Comparison of ENCODE assay signal across 22 cellular contexts in the genomic region with DNA sequence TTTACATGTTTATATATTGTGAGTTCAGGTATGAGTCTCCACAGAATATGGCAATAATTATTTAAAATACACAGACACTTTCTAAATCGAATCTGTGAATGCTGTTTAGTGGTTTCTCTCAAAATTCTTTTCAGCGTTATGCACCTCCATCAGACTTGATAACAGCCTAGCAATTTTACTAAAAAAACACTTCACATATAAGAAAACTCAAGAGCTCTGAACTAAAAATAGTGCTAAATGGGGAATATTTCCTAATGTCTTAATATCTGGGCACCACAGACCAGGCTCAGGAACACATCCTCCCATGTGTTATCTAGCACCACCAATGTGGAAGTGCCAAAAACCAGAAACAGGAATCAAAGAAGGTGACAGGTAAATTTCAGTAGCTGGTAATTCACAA. TPM values are rescaled to one million over a fixed set of nuclear protein-coding genes. Genes with fewer than 3 reads are reported as not detected.
DNase-seq lines count a peak whose midpoint lies in the region; ATAC-seq and TF ChIP-seq lines count a peak whose summit lies in the region.
"Had no signal": no experiment of that assay in that cellular context is flagged by ENCODE, and none has a peak within 500 bp of the region (broad histone marks: within the 10 kb centered on the region; RNA-seq: fewer than 3 reads in every experiment).

No MANE protein-coding gene starts in this region.

- no peak for TF ChIP-seq CTCF in HFFc6 (IDR thresholded peaks at IDR 0.05)
- TF ChIP-seq CTCF in endodermal cell (conservative IDR thresholded peaks at IDR 0.05) = no peak
- no peak for TF ChIP-seq CTCF in osteoblast (IDR thresholded peaks at IDR 0.05; ENCODE audit: extremely low read depth, low read depth, low read length)

- peaks cover 58% of the 10 kb centered on the region for H3K4me1 Mint-ChIP-seq in HFFc6 (ENCODE audit: low read depth)
- peaks cover 41% of the 10 kb centered on the region for H3K4me1 Mint-ChIP-seq in endodermal cell
- H3K4me1 Mint-ChIP-seq: CD8-positive, alpha-beta memory T cell; central memory CD8-positive, alpha-beta T cell had no signal

- H3K27me3 Mint-ChIP-seq in HFFc6 (ENCODE audit: insufficient read depth) (no peaks in the 10 kb centered on the region), endodermal cell (ENCODE audit: insufficient read depth) (no peaks in the 10 kb centered on the region)

- WGBS in endodermal cell (ENCODE audit: insufficient coverage in 1 of 2, insufficient read length in 1 of 2), 2 experiments = 95 to 100% methylated on average over 2 of the region's 2 CpGs

- no peak overlapping the region for H3K4me2 ChIP-seq in osteoblast (ENCODE audit: insufficient read depth, low read length)

- no peak overlapping the region for H2AFZ ChIP-seq in osteoblast (ENCODE audit: low read length)

- H3K4me1 ChIP-seq in endodermal cell (ENCODE audit: control insufficient read depth, insufficient read depth, low read length) (peaks cover 7% of the 10 kb centered on the region), osteoblast (ENCODE audit: insufficient read depth, low read length) (peaks cover 23% of the 10 kb centered on the region)
- H3K4me1 ChIP-seq: psoas muscle, SJCRH30 had no signal

- peak overlapping the region; percentile 14 for H3K27ac Mint-ChIP-seq in HFFc6
- H3K27ac Mint-ChIP-seq in endodermal cell = peak overlapping the region; percentile 44
- H3K27ac Mint-ChIP-seq: activated CD8-positive, alpha-beta T cell treated with anti-CD3 and anti-CD28 coated beads, Interleukin-2, amount 10 ng/mL, durations not matched to agents 7 days and 5 days; CD8-positive, alpha-beta memory T cell had no signal

- no peaks in the 10 kb centered on the region for H4K20me1 ChIP-seq in osteoblast (ENCODE audit: insufficient read depth, low read length)

- peaks cover 8% of the 10 kb centered on the region for H3K79me2 ChIP-seq in osteoblast (ENCODE audit: insufficient read depth, low read length)

- no peak overlapping the region for H3K9ac ChIP-seq in endodermal cell (ENCODE audit: extremely low read depth, low read length, poor library complexity, severe bottlenecking)

- H3K9me3 ChIP-seq in endodermal cell (ENCODE audit: control insufficient read depth, low read length) = peaks cover 11% of the 10 kb centered on the region
- H3K9me3 ChIP-seq in osteoblast (ENCODE audit: low read depth, low read length) = no peaks in the 10 kb centered on the region
- H3K9me3 ChIP-seq: HAP-1, psoas muscle, SJCRH30, stomach had no signal

- H3K4me3 ChIP-seq in endodermal cell (ENCODE audit: low read length) (no peak overlapping the region), osteoblast (ENCODE audit: insufficient read depth, low read length) (no peak overlapping the region)
- H3K4me3 ChIP-seq: HAP-1, psoas muscle, stomach had no signal

- ATAC-seq in HG02884 (IDR thresholded peaks at IDR 0.05; ENCODE audit: unreplicated experiment) = no peak
- ATAC-seq: activated CD8-positive, alpha-beta T cell treated with anti-CD3 and anti-CD28 coated beads, Interleukin-2, amount 10 ng/mL, durations not matched to agents 7 days and 5 days; left colon had no signal

- H3K36me3 Mint-ChIP-seq in HFFc6 (ENCODE audit: low read depth) = peaks cover 20% of the 10 kb centered on the region
- peaks cover 13% of the 10 kb centered on the region for H3K36me3 Mint-ChIP-seq in endodermal cell (ENCODE audit: low read depth)

- DNase-seq in HFFc6 (no peak), RPMI7951 (ENCODE audit: low read depth) (peak; percentile 8), endodermal cell (no peak), osteoblast (ENCODE audit: insufficient read length, low spot score, missing footprints) (no peak), HuH-7.5 (ENCODE audit: low spot score) (no peak), GF-D8 (lab: John Stamatoyannopoulos, UW) (no peak)
- DNase-seq: activated CD4-positive, CD25-positive, alpha-beta regulatory T cell; activated CD8-positive, alpha-beta T cell treated with anti-CD3 and anti-CD28 coated beads, Interleukin-2, amount 10 ng/mL, durations not matched to agents 7 days and 5 days; activated naive CD4-positive, alpha-beta T cell; activated T-cell treated with anti-CD3 and anti-CD28 coated beads, Interleukin-2, amount 50 U/mL, for 1 hour; amniotic stem cell; CD8-positive, alpha-beta memory T cell; left colon; psoas muscle; SJCRH30; small intestine; stimulated activated CD4-positive, alpha-beta T cell treated with anti-CD3 and anti-CD28 coated beads, Interleukin-4, amount 100 ng/mL, for 24 hours; stomach; trophoblast cell had no signal

- no peaks in the 10 kb centered on the region for H3K27me3 ChIP-seq in endodermal cell (ENCODE audit: control insufficient read depth, insufficient read depth, low read length, poor library complexity, severe bottlenecking)
- no peaks in the 10 kb centered on the region for H3K27me3 ChIP-seq in osteoblast (ENCODE audit: insufficient read depth, low read length)
- H3K27me3 ChIP-seq: SJCRH30, stomach had no signal

- H3K36me3 ChIP-seq in endodermal cell (ENCODE audit: control insufficient read depth, insufficient read depth, low read length) (no peaks in the 10 kb centered on the region), osteoblast (ENCODE audit: insufficient read depth, low read length) (no peaks in the 10 kb centered on the region)
- H3K36me3 ChIP-seq: HAP-1, SJCRH30, stomach had no signal

- H3K4me3 Mint-ChIP-seq in HFFc6 (no peak overlapping the region), endodermal cell (no peak overlapping the region)
- H3K4me3 Mint-ChIP-seq: activated CD8-positive, alpha-beta T cell treated with anti-CD3 and anti-CD28 coated beads, Interleukin-2, amount 10 ng/mL, durations not matched to agents 7 days and 5 days; CD8-positive, alpha-beta memory T cell; central memory CD8-positive, alpha-beta T cell had no signal

- H3K27ac ChIP-seq in endodermal cell (ENCODE audit: low read depth, low read length) = no peak overlapping the region
- H3K27ac ChIP-seq in osteoblast (ENCODE audit: low read depth, low read length) = peak overlapping the region; percentile 96
- H3K27ac ChIP-seq: psoas muscle, stomach had no signal

- no peaks in the 10 kb centered on the region; the same call in 1 of the 2 replicates for H3K9me3 Mint-ChIP-seq in HFFc6
- peaks cover 21% of the 10 kb centered on the region for H3K9me3 Mint-ChIP-seq in endodermal cell

RNA-seq across cellular contexts. Expression of a gene that starts 47.9 kb away (rescaled TPM):
- total RNA-seq in HFFc6 (2021; fragmentation: NEBNext Ultra II Directional; extraction: Animal tissue kit (Norgen Biotek cat#: 25700)) = 1 to 10 TPM; 7.6 to 8.7 (median 8.0) TPM
- 5.9 and 8.9 TPM in 2 replicates for total RNA-seq in RPMI7951 (2014; rRNA removed; shearing (Covaris generic))
- total RNA-seq in endodermal cell (10 to 100 TPM; 36.4 to 65.8 TPM), osteoblast (25.3 and 33.6 TPM in 2 replicates)
- polyA plus RNA-seq in endodermal cell (2013, experiment 1 of 2) = 28.4 TPM
- 25.8 TPM for polyA plus RNA-seq in endodermal cell (2013, experiment 2 of 2)
